ENCODE assay signal across 1 cellular context in the genomic region with DNA sequence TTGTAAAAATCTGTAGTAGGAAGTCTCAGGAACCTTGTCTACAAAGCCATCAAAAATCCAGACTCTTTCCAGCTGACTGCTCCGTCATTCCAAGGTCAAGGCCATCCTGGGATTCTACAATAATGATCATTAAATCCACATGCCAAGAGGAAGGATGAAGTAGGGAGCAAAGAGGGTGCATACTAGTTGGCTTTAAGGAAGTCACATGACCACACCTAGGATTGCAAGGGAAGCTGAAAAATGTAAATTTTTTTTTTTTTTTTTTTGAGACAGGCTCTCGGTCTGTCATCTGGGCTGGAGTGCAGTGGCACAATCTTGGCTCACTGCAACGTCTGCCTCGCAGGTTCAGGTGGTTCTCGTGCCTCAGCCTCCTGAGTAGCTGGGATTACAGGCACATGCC.
A peak's percentile ranks its signal among the peaks of the same experiment; 100 is the strongest.
TF ChIP-seq lines count a peak whose summit lies in the region.

No MANE protein-coding gene starts in this region.

TF ChIP-seq in HepG2, 621 proteins besides CTCF, POLR2A, EP300 and RAD21:
- TF ChIP-seq YEATS2 (CRISPR knock-in tag; IDR thresholded peaks at IDR 0.05; ENCODE audit: borderline replicate concordance): no peak
- TF ChIP-seq GABPA (IDR thresholded peaks at IDR 0.05; ENCODE audit: low read depth, low read length): no peak
- TF ChIP-seq GABPA (CRISPR knock-in tag; IDR thresholded peaks at IDR 0.05; ENCODE audit: low read depth): 0 out of 2 replicates have a peak, but pooled peaks have one; percentile 24
- peak; percentile 20; the same call in 1 of the 2 replicates for TF ChIP-seq RARA (CRISPR knock-in tag; IDR thresholded peaks at IDR 0.05)
- TF ChIP-seq IKZF1 (IDR thresholded peaks at IDR 0.05): no peak
- TF ChIP-seq, protein P1, sequence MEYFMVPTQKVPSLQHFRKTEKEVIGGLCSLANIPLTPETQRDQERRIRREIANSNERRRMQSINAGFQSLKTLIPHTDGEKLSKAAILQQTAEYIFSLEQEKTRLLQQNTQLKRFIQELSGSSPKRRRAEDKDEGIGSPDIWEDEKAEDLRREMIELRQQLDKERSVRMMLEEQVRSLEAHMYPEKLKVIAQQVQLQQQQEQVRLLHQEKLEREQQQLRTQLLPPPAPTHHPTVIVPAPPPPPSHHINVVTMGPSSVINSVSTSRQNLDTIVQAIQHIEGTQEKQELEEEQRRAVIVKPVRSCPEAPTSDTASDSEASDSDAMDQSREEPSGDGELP (IDR thresholded peaks at IDR 0.05; ENCODE audit: borderline replicate concordance, low read depth): peak; percentile 14; the same call in 1 of the 2 replicates
- no peak for TF ChIP-seq ADNP (CRISPR knock-in tag; IDR thresholded peaks at IDR 0.05)
- TF ChIP-seq, protein P2, sequence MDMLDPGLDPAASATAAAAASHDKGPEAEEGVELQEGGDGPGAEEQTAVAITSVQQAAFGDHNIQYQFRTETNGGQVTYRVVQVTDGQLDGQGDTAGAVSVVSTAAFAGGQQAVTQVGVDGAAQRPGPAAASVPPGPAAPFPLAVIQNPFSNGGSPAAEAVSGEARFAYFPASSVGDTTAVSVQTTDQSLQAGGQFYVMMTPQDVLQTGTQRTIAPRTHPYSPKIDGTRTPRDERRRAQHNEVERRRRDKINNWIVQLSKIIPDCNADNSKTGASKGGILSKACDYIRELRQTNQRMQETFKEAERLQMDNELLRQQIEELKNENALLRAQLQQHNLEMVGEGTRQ (IDR thresholded peaks at IDR 0.05; ENCODE audit: low read depth, low read length): no peak
- TF ChIP-seq, protein P2 (CRISPR knock-in tag; IDR thresholded peaks at IDR 0.05; ENCODE audit: borderline replicate concordance): peak; percentile 37; the same call in 1 of the 2 replicates
- peak; percentile 55; the same call in 1 of the 2 replicates for TF ChIP-seq RAD51 (IDR thresholded peaks at IDR 0.05; ENCODE audit: borderline replicate concordance)
TF ChIP-seq in HepG2: peak in this region for 5.
